8 cellular contexts compared by ENCODE assay signal in the genomic region with DNA sequence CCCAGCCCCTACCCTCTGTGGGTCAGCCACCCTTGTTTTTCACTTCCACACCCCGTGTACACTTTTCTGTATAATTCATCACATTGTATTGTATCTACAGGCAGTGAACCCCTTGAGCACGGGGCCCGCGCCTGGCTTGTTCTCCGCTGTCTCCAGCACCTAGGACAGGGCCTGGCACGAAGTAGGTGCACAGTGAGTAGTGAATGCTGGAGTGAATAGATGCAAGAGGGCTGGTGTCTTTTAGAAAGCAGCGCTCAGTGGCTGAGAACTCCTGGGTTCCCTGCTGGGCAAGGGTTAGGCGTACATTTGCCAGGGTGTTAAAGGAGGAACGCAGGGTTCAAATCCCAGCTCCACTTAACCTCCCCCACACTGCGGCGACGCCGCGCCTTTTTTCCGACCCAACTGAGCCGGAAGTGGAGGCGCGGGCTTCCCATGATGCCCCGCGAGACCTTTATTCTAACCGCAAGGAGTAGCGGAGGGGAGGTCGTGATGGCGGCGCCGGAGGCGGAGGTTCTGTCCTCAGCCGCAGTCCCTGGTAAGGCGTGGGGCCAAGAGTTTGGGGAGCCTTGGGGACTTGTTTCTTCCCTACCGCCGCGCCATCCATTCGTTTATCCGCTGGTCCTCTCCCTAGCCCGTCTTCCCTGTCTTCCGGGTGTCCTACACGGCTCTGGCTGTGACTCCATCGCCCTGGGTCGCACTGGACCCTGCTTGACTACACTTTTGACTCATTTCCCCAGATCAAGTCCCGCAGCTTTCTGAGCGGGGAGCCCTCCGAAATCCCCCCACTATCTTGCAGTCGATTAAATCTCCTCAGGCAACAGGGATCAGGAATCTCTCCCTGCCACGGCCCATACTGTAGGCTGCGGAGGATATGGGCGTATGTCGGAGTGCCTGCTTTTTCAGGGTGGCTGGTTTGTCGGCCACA. TPM values are rescaled to one million over a fixed set of nuclear protein-coding genes. Genes with fewer than 3 reads are reported as not detected.
A peak's percentile ranks its signal among the peaks of the same experiment; 100 is the strongest.
DNase-seq lines count a peak whose midpoint lies in the region; ATAC-seq and TF ChIP-seq lines count a peak whose summit lies in the region.

A gene with protein sequence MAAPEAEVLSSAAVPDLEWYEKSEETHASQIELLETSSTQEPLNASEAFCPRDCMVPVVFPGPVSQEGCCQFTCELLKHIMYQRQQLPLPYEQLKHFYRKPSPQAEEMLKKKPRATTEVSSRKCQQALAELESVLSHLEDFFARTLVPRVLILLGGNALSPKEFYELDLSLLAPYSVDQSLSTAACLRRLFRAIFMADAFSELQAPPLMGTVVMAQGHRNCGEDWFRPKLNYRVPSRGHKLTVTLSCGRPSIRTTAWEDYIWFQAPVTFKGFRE (plus strand): TSS at position 454 of the 925 bp plus-strand sequence. CDS start 36 bp downstream, at position 490.

- H3K9ac ChIP-seq in parathyroid adenoma, result peak within 1 kb of the TSS; percentile 70

- H3K4me3 Mint-ChIP-seq in activated naive CD8-positive, alpha-beta T cell treated with anti-CD3 and anti-CD28 coated beads, Interleukin-2, amount 10 ng/mL, durations not matched to agents 7 days and 5 days, result peak within 1 kb of the TSS; percentile 98

- peak within 1 kb of the TSS; percentile 90 for H2AFZ ChIP-seq in parathyroid adenoma

- TF ChIP-seq CTCF in GM12865 (IDR thresholded peaks at IDR 0.05; ENCODE audit: insufficient read depth, low read depth, low read length, missing control alignments) (no peak), parathyroid adenoma (IDR thresholded peaks at IDR 0.05) (no peak), thyroid gland (IDR thresholded peaks at IDR 0.05) (no peak)

- no peaks in the 10 kb centered on the region for H3K27me3 ChIP-seq in parathyroid adenoma (ENCODE audit: control insufficient read depth, insufficient read depth, low read length)
- no peaks in the 10 kb centered on the region for H3K27me3 ChIP-seq in thyroid gland

- WGBS in thyroid gland, 2 donors, result 6 to 8% methylated on average over 26 to 46 of the region's 48 CpGs

- TF ChIP-seq POLR2A in thyroid gland (IDR thresholded peaks at IDR 0.05), result peak in 1 of 2 donors; percentile 79

- intact Hi-C loops in Right ventricle myocardium superior (cut with DNase I) (no loop called here), thyroid gland (cut with DNase I) (no loop called here)

- no peaks in the 10 kb centered on the region for H3K9me3 Mint-ChIP-seq in activated naive CD8-positive, alpha-beta T cell treated with anti-CD3 and anti-CD28 coated beads, Interleukin-2, amount 10 ng/mL, durations not matched to agents 7 days and 5 days

- H3K9me3 ChIP-seq in parathyroid adenoma (ENCODE audit: control insufficient read depth, low read length), result no peaks in the 10 kb centered on the region
- H3K9me3 ChIP-seq in thyroid gland, result no peaks in the 10 kb centered on the region

- peaks cover 18% of the 10 kb centered on the region for H3K79me2 ChIP-seq in parathyroid adenoma

- H3K4me3 ChIP-seq in GM12865 (ENCODE audit: low read depth, low read length) (peak within 1 kb of the TSS; percentile 94), parathyroid adenoma (ENCODE audit: low read depth, low read length) (peak within 1 kb of the TSS; percentile 87), thyroid gland (replicated peaks in 1 of 3) (peak within 1 kb of the TSS; percentile 52 to 87 (median 82))

- DNase-seq in GM12865 (ENCODE audit: low read depth) (peak; percentile 87), NCI-H1436 (lab: John Stamatoyannopoulos, UW) (peak; percentile 89), SW480 (ENCODE audit: low spot score) (peak; percentile 65), Right ventricle myocardium superior (peak; percentile 92), thyroid gland (peak; percentile 78)
- peak; percentile 93 for DNase-seq in activated naive CD8-positive, alpha-beta T cell treated with anti-CD3 and anti-CD28 coated beads, Interleukin-2, amount 10 ng/mL, durations not matched to agents 7 days and 5 days

- peak within 1 kb of the TSS; percentile 71 for H3K4me2 ChIP-seq in parathyroid adenoma (ENCODE audit: low read length)

- peaks cover 14% of the 10 kb centered on the region for H3K4me1 ChIP-seq in parathyroid adenoma
- peaks cover 14 to 21% of the 10 kb centered on the region in 2 donors for H3K4me1 ChIP-seq in thyroid gland

- H3K27me3 Mint-ChIP-seq in activated naive CD8-positive, alpha-beta T cell treated with anti-CD3 and anti-CD28 coated beads, Interleukin-2, amount 10 ng/mL, durations not matched to agents 7 days and 5 days, result no peaks in the 10 kb centered on the region

- peak within 1 kb of the TSS; percentile 96 for H3K27ac Mint-ChIP-seq in activated naive CD8-positive, alpha-beta T cell treated with anti-CD3 and anti-CD28 coated beads, Interleukin-2, amount 10 ng/mL, durations not matched to agents 7 days and 5 days

- H3K36me3 ChIP-seq in parathyroid adenoma (ENCODE audit: control insufficient read depth, insufficient read depth, low read length) (no peaks in the 10 kb centered on the region), thyroid gland (peaks cover 12% of the 10 kb centered on the region in 2 donors)

- H3K4me1 Mint-ChIP-seq in activated naive CD8-positive, alpha-beta T cell treated with anti-CD3 and anti-CD28 coated beads, Interleukin-2, amount 10 ng/mL, durations not matched to agents 7 days and 5 days, result peaks cover 43% of the 10 kb centered on the region

- peak within 1 kb of the TSS; percentile 87 for H3K27ac ChIP-seq in parathyroid adenoma
- H3K27ac ChIP-seq in thyroid gland, result peak within 1 kb of the TSS; percentile 52 to 76 (median 76)

- H3K36me3 Mint-ChIP-seq in activated naive CD8-positive, alpha-beta T cell treated with anti-CD3 and anti-CD28 coated beads, Interleukin-2, amount 10 ng/mL, durations not matched to agents 7 days and 5 days, result peaks cover 28% of the 10 kb centered on the region

- POLR2A ChIA-PET in activated naive CD8-positive, alpha-beta T cell treated with anti-CD3 and anti-CD28 coated beads, Interleukin-2, amount 10 ng/mL, durations not matched to agents 7 days and 5 days (lab: Charles Lee), result interaction anchor here (0.6 to 2.4 kb wide), 13 partner anchors 8 to 135 kb away, joined by 3 to 14 read pairs (median 5); a partner anchor contains a TSS

- ATAC-seq in HG02678 (IDR thresholded peaks at IDR 0.05; ENCODE audit: unreplicated experiment) (peak; percentile 85), Right ventricle myocardium superior (ENCODE audit: poor library complexity) (peak; percentile 94)
- ATAC-seq in activated naive CD8-positive, alpha-beta T cell treated with anti-CD3 and anti-CD28 coated beads, Interleukin-2, amount 10 ng/mL, durations not matched to agents 7 days and 5 days (ENCODE audit: low read depth), result peak; percentile 82

RNA-seq across cellular contexts. Expression of the gene that starts here (rescaled TPM):
- total RNA-seq in activated naive CD8-positive, alpha-beta T cell treated with anti-CD3 and anti-CD28 coated beads, Interleukin-2, amount 10 ng/mL, durations not matched to agents 7 days and 5 days, result 10 to 100 TPM; 39.7 to 40.2 TPM
- total RNA-seq in Right ventricle myocardium superior (26.1 TPM), thyroid gland (10 to 100 TPM; 15.9 to 54.8 (median 20.4) TPM)

Comparison
In these comparisons a context has a peak if more than half of its experiments do, and no peak if none do; other contexts are left out.
1. Peak in every context shown above with its lines: DNase-seq, ATAC-seq, H3K4me3 ChIP-seq and H3K27ac ChIP-seq.